In genomic region chr12:89225808-89226368, GRCh38 we compare ENCODE assay signal across 7 cellular contexts.
A peak's percentile ranks its signal among the peaks of the same experiment; 100 is the strongest.
DNase-seq lines count a peak whose midpoint lies in the region; ATAC-seq and TF ChIP-seq lines count a peak whose summit lies in the region.

No MANE protein-coding gene starts in this region.

- in situ Hi-C loops in HAP-1 (cut with MboI; ENCODE audit: low sequenced_read_pairs), result no loop called here

- ATAC-seq in GM18502 (IDR thresholded peaks at IDR 0.05; ENCODE audit: poor library complexity, unreplicated experiment), result peak; percentile 72
- ATAC-seq in HG02973 (IDR thresholded peaks at IDR 0.05; ENCODE audit: unreplicated experiment), result peak; percentile 55
- peak; percentile 19 for ATAC-seq in T-helper 17 cell

- H3K9me3 ChIP-seq in T-helper 17 cell (ENCODE audit: control insufficient read depth, low read length, poor library complexity, severe bottlenecking), result no peaks in the 10 kb centered on the region
- H3K9me3 ChIP-seq in skeletal muscle tissue (ENCODE audit: control insufficient read depth in 3 of 3, low read length in 3 of 3), result no peaks in the 10 kb centered on the region
- no peaks in the 10 kb centered on the region for H3K9me3 ChIP-seq in HAP-1

- H3K9ac ChIP-seq in skeletal muscle tissue (ENCODE audit: low read depth in 1 of 3, low read length in 3 of 3), result no peak overlapping the region

- peak overlapping the region; percentile 92 for H3K27ac Mint-ChIP-seq in T-helper 17 cell

- H3K27me3 ChIP-seq in skeletal muscle tissue (ENCODE audit: control insufficient read depth in 3 of 3, insufficient read depth in 3 of 3, low read length in 3 of 3) (no peaks in the 10 kb centered on the region), HAP-1 (ENCODE audit: low read depth) (peaks cover 15% of the 10 kb centered on the region)

- H3K27ac ChIP-seq in skeletal muscle tissue (ENCODE audit: low read depth, low read length), result peak overlapping the region; percentile 52

- H3K36me3 ChIP-seq in skeletal muscle tissue (ENCODE audit: control insufficient read depth in 3 of 3, insufficient read depth in 3 of 3, low read length in 3 of 3) (no peaks in the 10 kb centered on the region), HAP-1 (replicated peaks) (no peaks in the 10 kb centered on the region)

- peak overlapping the region; percentile 12 for H3K4me3 ChIP-seq in fibroblast of pulmonary artery (replicated peaks; ENCODE audit: low read depth, low read length)
- no peak overlapping the region for H3K4me3 ChIP-seq in skeletal muscle tissue (ENCODE audit: low read length in 3 of 3)
- H3K4me3 ChIP-seq in HAP-1, result no peak overlapping the region

- TF ChIP-seq CTCF in fibroblast of pulmonary artery (IDR thresholded peaks at IDR 0.05; ENCODE audit: low read length, missing control alignments), result no peak

- H3K4me1 ChIP-seq in skeletal muscle tissue (ENCODE audit: control insufficient read depth in 3 of 3, insufficient read depth in 3 of 3, low read length in 3 of 3) (peaks cover 0 to 5% (median 1%) of the 10 kb centered on the region in 3 donors), HAP-1 (no peaks in the 10 kb centered on the region)

- H3K36me3 Mint-ChIP-seq in T-helper 17 cell (ENCODE audit: low read depth), result peaks cover 3% of the 10 kb centered on the region

- no peaks in the 10 kb centered on the region for H3K27me3 Mint-ChIP-seq in T-helper 17 cell

- peaks cover 16% of the 10 kb centered on the region for H3K4me1 Mint-ChIP-seq in T-helper 17 cell

- DNase-seq in T-helper 17 cell (no peak), fibroblast of pulmonary artery (ENCODE audit: low read depth) (peak; percentile 96), HAP-1 (ENCODE audit: low spot score in 2 of 2) (no peak), NAMALWA (ENCODE audit: low spot score) (no peak)

- peak overlapping the region; percentile 60 for H3K4me3 Mint-ChIP-seq in T-helper 17 cell

Comparison
In these comparisons a context has a peak if more than half of its experiments do, and no peak if none do; other contexts are left out.
1. ATAC-seq: peak in every context shown above with its lines; median percentile 72 in GM18502; 55 in HG02973; 19 in T-helper 17 cell.